Comparison of ENCODE assay signal across 19 cellular contexts in the genomic region with DNA sequence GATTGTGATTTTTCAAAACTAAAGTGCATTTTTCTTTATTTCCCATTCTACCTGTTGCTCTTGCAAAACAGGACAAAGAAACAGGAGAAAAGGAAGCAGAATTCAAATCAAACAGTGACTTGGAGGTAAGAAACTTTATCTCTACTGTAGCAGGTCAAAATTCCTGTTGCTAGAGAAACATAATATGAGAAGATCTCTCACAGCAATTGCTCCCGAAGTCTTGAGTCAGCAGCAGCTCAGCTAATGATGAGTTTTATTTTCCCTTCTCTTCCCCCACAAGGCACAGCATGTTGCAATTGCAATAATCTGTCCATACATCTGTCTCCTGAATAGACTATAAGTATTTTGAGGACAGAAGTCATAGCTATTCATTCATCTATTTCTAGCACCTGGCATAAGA.
"Had no signal": no experiment of that assay in that cellular context is flagged by ENCODE, and none has a peak within 500 bp of the region (broad histone marks: within the 10 kb centered on the region; RNA-seq: fewer than 3 reads in every experiment).

No MANE protein-coding gene starts in this region.

- H3K36me3 ChIP-seq: cardiac muscle cell, tibial artery, vagina had no signal

- H3K27me3 ChIP-seq: cardiac muscle cell, vagina had no signal

- H3K4me1 ChIP-seq: tibial artery, vagina had no signal

- H3K4me3 ChIP-seq: cardiac muscle cell, dorsolateral prefrontal cortex, tibial artery, vagina had no signal

- DNase-seq: activated CD4-positive, alpha-beta T cell treated with anti-CD3 and anti-CD28 coated beads, Interleukin-2, amount 50 U/mL, for 1 hour; activated CD8-positive, alpha-beta memory T cell treated with anti-CD3 and anti-CD28 coated beads, Interleukin-2, amount 50 U/mL, for 4 hours; activated naive CD4-positive, alpha-beta T cell treated with anti-CD3 and anti-CD28 coated beads for 36 hours; activated naive CD8-positive, alpha-beta T cell treated with anti-CD3 and anti-CD28 coated beads, Interleukin-2, amount 50 U/mL, for 24 hours; activated T-cell treated with anti-CD3 and anti-CD28 coated beads, Interleukin-2, amount 50 U/mL, for 4 hours; anterior cingulate cortex; dorsolateral prefrontal cortex; foreskin fibroblast; nephron progenitor cell; nucleus accumbens; stimulated activated CD4-positive, alpha-beta T cell treated with anti-CD3 and anti-CD28 coated beads, Interleukin-12 subunit alpha, Interleukin-12 subunit beta, amount 100 ng/mL, for 4 hours; stimulated activated CD4-positive, alpha-beta T cell treated with anti-CD3 and anti-CD28 coated beads, Interleukin-1b, Interleukin-23, amount 100 ng/mL, for 48 hours; stimulated activated CD8-positive, alpha-beta memory T cell treated with anti-CD3 and anti-CD28 coated beads, Interleukin-4, amount 100 ng/mL, for 48 hours; stimulated activated naive CD4-positive, alpha-beta T cell; substantia nigra; tibial artery had no signal

- H3K9me3 ChIP-seq: tibial artery, vagina had no signal

- H3K4me1 Mint-ChIP-seq: activated naive CD8-positive, alpha-beta T cell treated with anti-CD3 and anti-CD28 coated beads, Interleukin-2, amount 50 U/mL, for 24 hours had no signal

- H3K9me3 Mint-ChIP-seq: activated naive CD4-positive, alpha-beta T cell treated with anti-CD3 and anti-CD28 coated beads for 36 hours; activated naive CD8-positive, alpha-beta T cell treated with anti-CD3 and anti-CD28 coated beads, Interleukin-2, amount 50 U/mL, for 24 hours; activated T-cell treated with anti-CD3 and anti-CD28 coated beads, Interleukin-2, amount 50 U/mL, for 4 hours had no signal

- H3K27ac Mint-ChIP-seq: activated naive CD4-positive, alpha-beta T cell treated with anti-CD3 and anti-CD28 coated beads for 36 hours; activated naive CD8-positive, alpha-beta T cell treated with anti-CD3 and anti-CD28 coated beads, Interleukin-2, amount 50 U/mL, for 24 hours; nephron progenitor cell had no signal

- H3K27ac ChIP-seq: cardiac muscle cell, dorsolateral prefrontal cortex, epithelial cell of prostate, tibial artery, vagina had no signal

- H3K4me3 Mint-ChIP-seq: activated naive CD4-positive, alpha-beta T cell treated with anti-CD3 and anti-CD28 coated beads for 36 hours; activated naive CD8-positive, alpha-beta T cell treated with anti-CD3 and anti-CD28 coated beads, Interleukin-2, amount 50 U/mL, for 24 hours; activated T-cell treated with anti-CD3 and anti-CD28 coated beads, Interleukin-2, amount 50 U/mL, for 4 hours; nephron progenitor cell had no signal
